Comparison of ENCODE assay signal across 1 cellular context in the genomic region with DNA sequence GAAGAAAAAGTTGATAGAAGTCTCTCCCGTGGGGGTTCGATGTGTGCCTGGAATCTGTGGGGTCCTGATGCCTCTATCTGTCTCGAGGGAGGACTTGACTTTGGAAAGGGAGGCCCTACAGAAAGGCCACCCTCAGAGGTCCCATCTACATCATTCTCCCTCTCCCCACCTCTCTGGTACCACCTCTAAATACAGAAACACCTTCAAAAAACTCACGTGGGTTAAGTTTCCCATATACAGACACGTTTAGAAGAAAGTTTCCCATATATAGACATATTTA.
TF ChIP-seq lines count a peak whose summit lies in the region.

No MANE protein-coding gene starts in this region.

TF ChIP-seq in HepG2, 621 proteins besides CTCF, POLR2A, EP300 and RAD21 (continued from another document):
- TF ChIP-seq, protein P1, sequence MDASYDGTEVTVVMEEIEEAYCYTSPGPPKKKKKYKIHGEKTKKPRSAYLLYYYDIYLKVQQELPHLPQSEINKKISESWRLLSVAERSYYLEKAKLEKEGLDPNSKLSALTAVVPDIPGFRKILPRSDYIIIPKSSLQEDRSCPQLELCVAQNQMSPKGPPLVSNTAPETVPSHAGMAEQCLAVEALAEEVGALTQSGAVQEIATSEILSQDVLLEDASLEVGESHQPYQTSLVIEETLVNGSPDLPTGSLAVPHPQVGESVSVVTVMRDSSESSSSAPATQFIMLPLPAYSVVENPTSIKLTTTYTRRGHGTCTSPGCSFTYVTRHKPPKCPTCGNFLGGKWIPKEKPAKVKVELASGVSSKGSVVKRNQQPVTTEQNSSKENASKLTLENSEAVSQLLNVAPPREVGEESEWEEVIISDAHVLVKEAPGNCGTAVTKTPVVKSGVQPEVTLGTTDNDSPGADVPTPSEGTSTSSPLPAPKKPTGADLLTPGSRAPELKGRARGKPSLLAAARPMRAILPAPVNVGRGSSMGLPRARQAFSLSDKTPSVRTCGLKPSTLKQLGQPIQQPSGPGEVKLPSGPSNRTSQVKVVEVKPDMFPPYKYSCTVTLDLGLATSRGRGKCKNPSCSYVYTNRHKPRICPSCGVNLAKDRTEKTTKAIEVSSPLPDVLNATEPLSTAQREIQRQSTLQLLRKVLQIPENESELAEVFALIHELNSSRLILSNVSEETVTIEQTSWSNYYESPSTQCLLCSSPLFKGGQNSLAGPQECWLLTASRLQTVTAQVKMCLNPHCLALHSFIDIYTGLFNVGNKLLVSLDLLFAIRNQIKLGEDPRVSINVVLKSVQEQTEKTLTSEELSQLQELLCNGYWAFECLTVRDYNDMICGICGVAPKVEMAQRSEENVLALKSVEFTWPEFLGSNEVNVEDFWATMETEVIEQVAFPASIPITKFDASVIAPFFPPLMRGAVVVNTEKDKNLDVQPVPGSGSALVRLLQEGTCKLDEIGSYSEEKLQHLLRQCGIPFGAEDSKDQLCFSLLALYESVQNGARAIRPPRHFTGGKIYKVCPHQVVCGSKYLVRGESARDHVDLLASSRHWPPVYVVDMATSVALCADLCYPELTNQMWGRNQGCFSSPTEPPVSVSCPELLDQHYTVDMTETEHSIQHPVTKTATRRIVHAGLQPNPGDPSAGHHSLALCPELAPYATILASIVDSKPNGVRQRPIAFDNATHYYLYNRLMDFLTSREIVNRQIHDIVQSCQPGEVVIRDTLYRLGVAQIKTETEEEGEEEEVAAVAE (CRISPR knock-in tag; IDR thresholded peaks at IDR 0.05; ENCODE audit: borderline replicate concordance), result no peak
- TF ChIP-seq UBTF (CRISPR knock-in tag; IDR thresholded peaks at IDR 0.05), result 0 out of 2 replicates have a peak, but pooled peaks have one; percentile 5
- no peak for TF ChIP-seq GZF1 (CRISPR knock-in tag; IDR thresholded peaks at IDR 0.05)
- TF ChIP-seq, protein P2, sequence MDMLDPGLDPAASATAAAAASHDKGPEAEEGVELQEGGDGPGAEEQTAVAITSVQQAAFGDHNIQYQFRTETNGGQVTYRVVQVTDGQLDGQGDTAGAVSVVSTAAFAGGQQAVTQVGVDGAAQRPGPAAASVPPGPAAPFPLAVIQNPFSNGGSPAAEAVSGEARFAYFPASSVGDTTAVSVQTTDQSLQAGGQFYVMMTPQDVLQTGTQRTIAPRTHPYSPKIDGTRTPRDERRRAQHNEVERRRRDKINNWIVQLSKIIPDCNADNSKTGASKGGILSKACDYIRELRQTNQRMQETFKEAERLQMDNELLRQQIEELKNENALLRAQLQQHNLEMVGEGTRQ (IDR thresholded peaks at IDR 0.05; ENCODE audit: low read depth, low read length), result no peak
- TF ChIP-seq, protein P2 (CRISPR knock-in tag; IDR thresholded peaks at IDR 0.05; ENCODE audit: borderline replicate concordance), result no peak
- no peak for TF ChIP-seq ZNF235 (CRISPR knock-in tag; IDR thresholded peaks at IDR 0.05; ENCODE audit: borderline replicate concordance)
- peak; percentile 8; the same call in 1 of the 2 replicates for TF ChIP-seq ARID4A (CRISPR knock-in tag; IDR thresholded peaks at IDR 0.05; ENCODE audit: borderline replicate concordance)
- no peak for TF ChIP-seq ZNF160 (CRISPR knock-in tag; IDR thresholded peaks at IDR 0.05)
- TF ChIP-seq PCBP2 (optimal IDR thresholded peaks at IDR 0.05; ENCODE audit: low read depth, low read length, poor library complexity, severe bottlenecking), result no peak
- no peak for TF ChIP-seq KDM3A (CRISPR knock-in tag; IDR thresholded peaks at IDR 0.05; ENCODE audit: low read depth)
- TF ChIP-seq ZNF282 (IDR thresholded peaks at IDR 0.05; ENCODE audit: partially characterized antibody), result no peak
- TF ChIP-seq BCL3 (CRISPR knock-in tag; IDR thresholded peaks at IDR 0.05), result 0 out of 2 replicates have a peak, but pooled peaks have one; percentile 5
